In genomic region chr5:135944967-135945560, GRCh38 we compare ENCODE assay signal across 8 cellular contexts. TPM values are rescaled to one million over a fixed set of nuclear protein-coding genes. Genes with fewer than 3 reads are reported as not detected.
DNase-seq lines count a peak whose midpoint lies in the region; ATAC-seq, FAIRE-seq and TF ChIP-seq lines count a peak whose summit lies in the region.

No MANE protein-coding gene starts in this region.

- no peaks in the 10 kb centered on the region for H4K20me1 ChIP-seq in H1 (replicated peaks in 1 of 2; ENCODE audit: control insufficient read depth in 1 of 2, insufficient read depth in 2 of 2, low read length in 2 of 2)

- no peaks in the 10 kb centered on the region for H3K27me3 ChIP-seq in H1 (replicated peaks in 1 of 4; ENCODE audit: control insufficient read depth in 3 of 4, extremely low read depth in 1 of 4, insufficient read depth in 3 of 4, low read length in 3 of 4)

- no peak overlapping the region for H2BK20ac ChIP-seq in H1 (ENCODE audit: low read length)

- TF ChIP-seq CTCF in A549 (IDR thresholded peaks at IDR 0.05): peak; percentile 93
- TF ChIP-seq CTCF in H1 (IDR thresholded peaks at IDR 0.05; ENCODE audit: control extremely low read depth in 1 of 3, insufficient read depth in 1 of 3, low read depth in 1 of 3, low read length in 3 of 3): peak in 2 of 3 experiments; percentile 79 to 80; a peak in 3 of 4 replicates

- H3K9ac ChIP-seq in H1 (replicated peaks in 1 of 4; ENCODE audit: extremely low read depth in 1 of 4, low read depth in 3 of 4, low read length in 3 of 4): no peak overlapping the region

- peak; percentile 74 to 89; a peak in 5 of 6 replicates for ATAC-seq in A549
- ATAC-seq in HG03565 (IDR thresholded peaks at IDR 0.05; ENCODE audit: unreplicated experiment): no peak
- ATAC-seq in GM21526 (IDR thresholded peaks at IDR 0.05; ENCODE audit: low FRiP score, unreplicated experiment): no peak

- H3K27ac ChIP-seq in A549 (peak overlapping the region; percentile 55 to 63), H1 (ENCODE audit: low read depth, low read length) (no peak overlapping the region)

- no peak overlapping the region for H4K8ac ChIP-seq in H1 (ENCODE audit: extremely low read depth, insufficient read depth, low read length)

- WGBS in A549 (ENCODE audit: missing lambda C conversion rate): 1% methylated on average over 3 of the region's 3 CpGs
- 3% methylated on average over 3 of the region's 3 CpGs; no CpG with 5 or more reads in 1 of the 2 experiments for WGBS in H1 (ENCODE audit: extremely low coverage in 1 of 2, insufficient coverage in 1 of 2, insufficient read length in 1 of 2, insufficient replicate concordance in 2 of 2, low coverage in 1 of 2, low lambda C conversion rate in 2 of 2, missing lambda C conversion rate in 1 of 2), 2 experiments

- no peak overlapping the region for H2AK5ac ChIP-seq in H1 (ENCODE audit: low read depth, low read length)

- no peak overlapping the region for H2AFZ ChIP-seq in H1 (ENCODE audit: low read length)

- FAIRE-seq in A549 (lab: Jason Lieb, UNC): peak; percentile 98
- peak; percentile 89 for FAIRE-seq in G401.6 (lab: Jason Lieb, UNC)
- FAIRE-seq in H1 (lab: Jason Lieb, UNC): peak; percentile 97

- H3K56ac ChIP-seq in H1 (replicated peaks; ENCODE audit: insufficient read length, low read depth, low read length): no peak overlapping the region

- H2BK120ac ChIP-seq in H1 (replicated peaks; ENCODE audit: low read depth, low read length): no peak overlapping the region

- H4K5ac ChIP-seq in H1 (ENCODE audit: insufficient read length, low read depth, low read length): no peak overlapping the region

- no peak overlapping the region for H3K14ac ChIP-seq in H1 (ENCODE audit: insufficient read length)

- DNase-seq in A549 (ENCODE audit: low read depth in 1 of 2, low spot score in 1 of 2) (peak; percentile 44 to 89), NCI-H1048 (lab: John Stamatoyannopoulos, UW) (peak; percentile 56), SK-N-DZ (ENCODE audit: low spot score) (peak; percentile 55), H1 (ENCODE audit: low read depth in 1 of 2, low spot score in 2 of 2) (no peak), lung microvascular endothelial cell (ENCODE audit: low read depth in 2 of 2) (peak; percentile 84 to 90)

- no peaks in the 10 kb centered on the region for H3K79me1 ChIP-seq in H1 (ENCODE audit: low read depth, low read length)

- POLR2A ChIA-PET in A549 (lab: Yijun Ruan, JAX): interaction anchor here (0.7 to 1.5 kb wide), 2 partner anchors 84 to 90 kb away, joined by 3 to 6 read pairs; partner anchors contain the start of gene TGFBI
- POLR2A ChIA-PET in H1 (lab: Charles Lee; ENCODE audit: partially characterized antibody): no interaction called here

- H3K9me3 ChIP-seq in A549 (no peaks in the 10 kb centered on the region), H1 (ENCODE audit: insufficient read depth in 2 of 2, low read depth in 1 of 2, low read length in 1 of 2) (no peaks in the 10 kb centered on the region)

- no peak overlapping the region for H3K4ac ChIP-seq in H1 (replicated peaks; ENCODE audit: insufficient read length, low read depth, low read length)

- no peak overlapping the region for H3K23ac ChIP-seq in H1 (ENCODE audit: insufficient read length)

- no peaks in the 10 kb centered on the region for H3K79me2 ChIP-seq in H1 (ENCODE audit: control insufficient read depth in 1 of 2, insufficient read depth in 2 of 2, low read length in 2 of 2)

- peaks cover 15% of the 10 kb centered on the region for H3K4me1 ChIP-seq in A549
- H3K4me1 ChIP-seq in H1 (replicated peaks in 1 of 4; ENCODE audit: control insufficient read depth in 3 of 4, insufficient read depth in 4 of 4, low read length in 3 of 4): peaks cover 0 to 1% (median 0%) of the 10 kb centered on the region in 4 experiments; a peak in 1 of 7 replicates

- H2BK5ac ChIP-seq in H1 (ENCODE audit: low read depth, low read length): no peak overlapping the region

- H3K4me2 ChIP-seq in A549 (peak overlapping the region; percentile 6; the same call in 2 of the 3 replicates), H1 (ENCODE audit: insufficient read depth in 1 of 2, low read depth in 2 of 2, low read length in 2 of 2) (no peak overlapping the region)

- CTCF ChIA-PET in A549 (lab: Yijun Ruan, JAX): interaction anchor here (0.6 to 2.5 kb wide), 54 partner anchors 8 to 224 kb away, joined by 3 to 40 read pairs (median 4); partner anchors contain the start of gene IL9
- CTCF ChIA-PET in H1 (lab: Charles Lee; ENCODE audit: partially characterized antibody): interaction anchor here (0.6 to 2.7 kb wide), 27 partner anchors 8 to 1943 kb away, joined by 3 to 20 read pairs (median 3); partner anchors contain the start of gene TGFBI

- H3K4me3 ChIP-seq in A549: no peak overlapping the region
- no peak overlapping the region for H3K4me3 ChIP-seq in H1 (ENCODE audit: extremely low read depth in 1 of 4, insufficient read depth in 2 of 4, low read depth in 3 of 4, low read length in 4 of 4)

- no peaks in the 10 kb centered on the region for H3K36me3 ChIP-seq in H1 (ENCODE audit: control insufficient read depth in 2 of 4, insufficient read depth in 4 of 4, low read length in 3 of 4)

- H2BK12ac ChIP-seq in H1 (ENCODE audit: low read depth, low read length): no peak overlapping the region

- H3K18ac ChIP-seq in H1 (ENCODE audit: extremely low read depth, low read length): no peak overlapping the region

- no peaks in the 10 kb centered on the region for H3K23me2 ChIP-seq in H1 (ENCODE audit: low read depth, low read length)

- H2BK15ac ChIP-seq in H1 (ENCODE audit: low read length): no peak overlapping the region

- no peak overlapping the region for H4K91ac ChIP-seq in H1 (replicated peaks; ENCODE audit: insufficient read length, low read length)

- TF ChIP-seq POLR2A in A549 (IDR thresholded peaks at IDR 0.05; ENCODE audit: low read length) (no peak), H1 (IDR thresholded peaks at IDR 0.05; ENCODE audit: control extremely low read depth in 1 of 2, low read depth in 2 of 2, low read length in 2 of 2) (no peak)

- TF ChIP-seq EP300 in A549 (IDR thresholded peaks at IDR 0.05) (no peak), H1 (IDR thresholded peaks at IDR 0.05; ENCODE audit: borderline replicate concordance in 1 of 2, low read depth in 2 of 2, low read length in 2 of 2) (no peak)

- TF ChIP-seq RAD21 in A549 (conservative IDR thresholded peaks at IDR 0.05 in 1 of 2, IDR thresholded peaks at IDR 0.05 in 1 of 2) (peak; percentile 94 to 96), H1 (IDR thresholded peaks at IDR 0.05 in 1 of 2, conservative IDR thresholded peaks at IDR 0.05 in 1 of 2; ENCODE audit: low read depth in 2 of 2, low read length in 2 of 2) (peak; percentile 77 to 83)

TF ChIP-seq in A549, 52 proteins besides CTCF, POLR2A, EP300 and RAD21:
- TF ChIP-seq ESRRA (IDR thresholded peaks at IDR 0.05; ENCODE audit: borderline replicate concordance, low read length) (no peak), SMC3 (IDR thresholded peaks at IDR 0.05) (peak; percentile 95)

TF ChIP-seq in H1, 55 proteins besides CTCF, POLR2A, EP300 and RAD21 (continues in another document):
- TF ChIP-seq BCL11A (IDR thresholded peaks at IDR 0.05; ENCODE audit: low read depth in 2 of 2, low read length in 2 of 2) (no peak), MAFK (IDR thresholded peaks at IDR 0.05; ENCODE audit: low read depth, low read length) (no peak), E2F6 (IDR thresholded peaks at IDR 0.05) (no peak)

RNA-seq across cellular contexts. Expression of gene LECT2, which starts 9.7 kb away (rescaled TPM):
- polyA plus RNA-seq in A549 (2011; rRNA removed) (not detected in 2 replicates), A549 (2017; fragmentation: RNase III; extraction: RNeasy Plus Mini Kit Qiagen cat#74134 plus additional on column Dnase treatment) (not detected in 3 replicates), H1 (2011; rRNA removed) (not detected in 2 replicates)
- not detected in 2 replicates for polyA plus RNA-seq in A549 (2012; cell fraction: cytosol; rRNA removed)
- polyA plus RNA-seq in A549 (2012; cell fraction: nucleus; rRNA removed): not detected in 2 replicates
- not detected in 2 replicates for polyA minus RNA-seq in A549 (2011; rRNA and poly(A)+ RNA removed)
- not detected in 2 replicates for polyA plus RNA-seq in SK-N-DZ (2014; cell fraction: cytosol; rRNA removed)
- polyA plus RNA-seq in SK-N-DZ (2014; cell fraction: nucleus; rRNA removed): not detected in 2 replicates
- not detected in 2 replicates for total RNA-seq in H1 (2021; fragmentation: NEBNext Ultra II Directional; extraction: Animal tissue kit (Norgen Biotek cat#: 25700))
- polyA plus RNA-seq in H1 (2011; cell fraction: cytosol; rRNA removed): not detected
- polyA plus RNA-seq in H1 (2011; cell fraction: nucleus; rRNA removed): not detected
- not detected in 4 replicates for polyA plus RNA-seq in H1 (2012, experiment 1 of 2)
- polyA plus RNA-seq in H1 (2012, experiment 2 of 2): not detected
- polyA plus RNA-seq in H1 (2013, experiment 1 of 2): not detected
- polyA plus RNA-seq in H1 (2013, experiment 2 of 2): not detected
- polyA minus RNA-seq in H1 (2011; rRNA and poly(A)+ RNA removed): not detected in 2 replicates
- not detected for polyA minus RNA-seq in H1 (2011; cell fraction: cytosol; rRNA and poly(A)+ RNA removed)
- not detected for polyA minus RNA-seq in H1 (2011; cell fraction: nucleus; rRNA and poly(A)+ RNA removed)
- not detected in 2 replicates for total RNA-seq in lung microvascular endothelial cell

RNA-seq across cellular contexts. Expression of gene IL9, which starts 49.4 kb away (rescaled TPM):
- polyA plus RNA-seq in A549 (2011; rRNA removed) (not detected in 2 replicates), A549 (2017; fragmentation: RNase III; extraction: RNeasy Plus Mini Kit Qiagen cat#74134 plus additional on column Dnase treatment) (not detected in 3 replicates), H1 (2011; rRNA removed) (not detected in 2 replicates)
- polyA plus RNA-seq in A549 (2012; cell fraction: cytosol; rRNA removed): not detected in 2 replicates
- polyA plus RNA-seq in A549 (2012; cell fraction: nucleus; rRNA removed): not detected in 2 replicates
- not detected in 2 replicates for polyA minus RNA-seq in A549 (2011; rRNA and poly(A)+ RNA removed)
- not detected in 2 replicates for polyA plus RNA-seq in SK-N-DZ (2014; cell fraction: cytosol; rRNA removed)
- polyA plus RNA-seq in SK-N-DZ (2014; cell fraction: nucleus; rRNA removed): not detected in 2 replicates
- not detected in 2 replicates for total RNA-seq in H1 (2021; fragmentation: NEBNext Ultra II Directional; extraction: Animal tissue kit (Norgen Biotek cat#: 25700))
- polyA plus RNA-seq in H1 (2011; cell fraction: cytosol; rRNA removed): not detected
- not detected for polyA plus RNA-seq in H1 (2011; cell fraction: nucleus; rRNA removed)
- not detected in 4 replicates for polyA plus RNA-seq in H1 (2012, experiment 1 of 2)
- not detected for polyA plus RNA-seq in H1 (2012, experiment 2 of 2)
- not detected for polyA plus RNA-seq in H1 (2013, experiment 1 of 2)
- not detected for polyA plus RNA-seq in H1 (2013, experiment 2 of 2)
- polyA minus RNA-seq in H1 (2011; rRNA and poly(A)+ RNA removed): not detected in 2 replicates
- polyA minus RNA-seq in H1 (2011; cell fraction: cytosol; rRNA and poly(A)+ RNA removed): not detected
- not detected for polyA minus RNA-seq in H1 (2011; cell fraction: nucleus; rRNA and poly(A)+ RNA removed)
- not detected in 2 replicates for total RNA-seq in lung microvascular endothelial cell

Comparison
In these comparisons a context has a peak if more than half of its experiments do, and no peak if none do; other contexts are left out.
1. ATAC-seq: peak in A549 (2 of 2); none in HG03565 (single experiment) and GM21526 (single experiment).
2. DNase-seq: peak in A549 (2 of 2), NCI-H1048 (single experiment), SK-N-DZ (single experiment) and lung microvascular endothelial cell (2 of 2); none in H1 (0 of 2).
3. Of the 18 proteins assayed by ChIP-seq in both H1 and A549: peak only in H1: none; only in A549: none; in both: CTCF and RAD21; in neither: 16.